ENCODE assay signal across 1 cellular context in genomic region chr20:361562-361961, GRCh38.
TF ChIP-seq lines count a peak whose summit lies in the region.

No MANE protein-coding gene starts in this region.

TF ChIP-seq in HepG2, 621 proteins besides CTCF, POLR2A, EP300 and RAD21:
- 0 out of 2 replicates have a peak, but pooled peaks have one; percentile 39 for TF ChIP-seq SP4 (CRISPR knock-in tag; IDR thresholded peaks at IDR 0.05)
- TF ChIP-seq ZNF737 (CRISPR knock-in tag; IDR thresholded peaks at IDR 0.05; ENCODE audit: borderline replicate concordance), result 0 out of 2 replicates have a peak, but pooled peaks have one; percentile 34
- TF ChIP-seq ZKSCAN8 (CRISPR knock-in tag; IDR thresholded peaks at IDR 0.05; ENCODE audit: borderline replicate concordance), result 0 out of 2 replicates have a peak, but pooled peaks have one; percentile 45
- no peak for TF ChIP-seq ZFP62 (CRISPR knock-in tag; IDR thresholded peaks at IDR 0.05)
- TF ChIP-seq ZNF354B (CRISPR knock-in tag; IDR thresholded peaks at IDR 0.05), result 0 out of 2 replicates have a peak, but pooled peaks have one; percentile 5
